8 cellular contexts compared by ENCODE assay signal in the genomic region with DNA sequence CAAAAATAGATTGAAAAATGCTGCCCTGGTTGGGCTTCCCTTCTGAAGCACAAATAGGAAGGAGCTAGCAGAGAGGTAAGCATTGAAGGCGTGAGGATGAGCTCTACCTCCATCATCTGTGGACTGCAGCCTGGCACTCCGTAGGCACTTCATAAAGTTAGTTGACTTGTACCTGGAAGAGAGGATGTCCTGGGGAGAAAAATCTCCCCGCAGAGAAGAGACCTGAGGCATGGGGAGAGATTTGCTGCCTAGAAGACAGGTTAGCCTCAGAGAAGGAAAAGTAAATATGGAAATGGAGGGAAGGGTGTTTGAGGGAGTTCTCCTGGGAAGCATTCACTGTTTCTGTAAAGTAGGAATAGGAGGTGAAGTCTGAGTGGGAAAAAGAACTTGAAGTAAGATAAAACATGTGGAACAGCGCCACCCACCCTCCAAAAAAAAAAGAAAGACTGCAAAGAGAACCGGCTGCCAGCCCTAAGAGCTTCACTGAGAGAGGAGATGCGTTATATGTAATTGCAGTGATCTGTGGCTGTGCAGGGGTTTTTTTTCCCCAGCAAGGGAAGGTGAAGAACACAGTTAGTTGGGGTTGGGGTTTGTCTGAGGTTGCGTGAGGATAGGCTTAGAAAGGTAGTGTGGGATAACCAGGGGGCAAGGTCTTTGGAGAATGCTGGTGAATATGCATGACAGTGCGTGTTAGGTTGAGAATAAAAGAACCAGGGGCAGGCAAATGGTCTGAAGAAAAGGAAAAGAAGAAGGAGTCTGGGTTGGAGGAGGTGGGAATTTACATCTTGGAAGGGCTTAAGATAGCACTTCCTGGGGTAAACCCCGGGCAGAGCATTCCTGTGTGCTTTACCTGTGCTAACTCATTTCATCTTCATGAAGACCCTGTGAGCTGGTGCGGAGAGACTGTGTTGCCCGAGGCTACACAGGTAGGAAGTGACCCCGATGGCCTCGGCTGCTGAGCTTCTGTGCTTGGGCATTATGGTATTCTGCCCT. TPM values are rescaled to one million over a fixed set of nuclear protein-coding genes. Genes with fewer than 3 reads are reported as not detected.
DNase-seq lines count a peak whose midpoint lies in the region; ATAC-seq, FAIRE-seq and TF ChIP-seq lines count a peak whose summit lies in the region.

No MANE protein-coding gene starts in this region.

- H4K20me1 ChIP-seq in Loucy (ENCODE audit: insufficient read depth, low read length, poor library complexity, severe bottlenecking), result peaks cover 49% of the 10 kb centered on the region

- no peak overlapping the region for H3K27ac ChIP-seq in CD8-positive, alpha-beta memory T cell (ENCODE audit: low read depth, low read length)
- no peak overlapping the region for H3K27ac ChIP-seq in naive thymus-derived CD4-positive, alpha-beta T cell (ENCODE audit: low read depth, low read length)

- peaks cover 66% of the 10 kb centered on the region for H3K4me1 ChIP-seq in CD8-positive, alpha-beta memory T cell (ENCODE audit: insufficient read depth, low read length)
- H3K4me1 ChIP-seq in Loucy (ENCODE audit: insufficient read depth, low read length, poor library complexity, severe bottlenecking), result peaks cover 3% of the 10 kb centered on the region
- H3K4me1 ChIP-seq in naive thymus-derived CD4-positive, alpha-beta T cell (ENCODE audit: control insufficient read depth in 2 of 2, insufficient read depth in 2 of 2, low read length in 2 of 2), result peaks cover 7 to 38% of the 10 kb centered on the region in 2 donors

- H3K4me2 ChIP-seq in Loucy (ENCODE audit: low read depth, low read length, poor library complexity, severe bottlenecking), result no peak overlapping the region

- POLR2A ChIA-PET in CD8-positive, alpha-beta memory T cell (lab: Charles Lee), result interaction anchor here (0.6 kb wide), 1 partner anchor 99 kb away, joined by 9 read pairs; no protein-coding TSS in a partner anchor
- POLR2A ChIA-PET in naive thymus-derived CD4-positive, alpha-beta T cell (lab: Charles Lee), result interaction anchor here (0.6 to 2.3 kb wide), 9 partner anchors 9 to 150 kb away, joined by 3 to 11 read pairs (median 4); a partner anchor contains a TSS

- H3K4me1 Mint-ChIP-seq in CD8-positive, alpha-beta memory T cell, result peaks cover 66 to 93% (median 85%) of the 10 kb centered on the region in 3 donors
- H3K4me1 Mint-ChIP-seq in chondrocyte (ENCODE audit: low read depth), result peaks cover 47% of the 10 kb centered on the region
- H3K4me1 Mint-ChIP-seq in naive thymus-derived CD4-positive, alpha-beta T cell, result peaks cover 49 to 94% (median 84%) of the 10 kb centered on the region in 7 donors

- no peak overlapping the region for H2AFZ ChIP-seq in Loucy (ENCODE audit: low read length)

- H3K4me3 Mint-ChIP-seq in CD8-positive, alpha-beta memory T cell, result peak overlapping the region in 1 of 7 donors; percentile 2
- no peak overlapping the region for H3K4me3 Mint-ChIP-seq in chondrocyte (ENCODE audit: unreplicated experiment)
- peak overlapping the region in 9 of 10 donors; percentile 21 to 66 (median 46) for H3K4me3 Mint-ChIP-seq in naive thymus-derived CD4-positive, alpha-beta T cell

- DNase-seq in CD8-positive, alpha-beta memory T cell, result no peak
- DNase-seq in chondrocyte (ENCODE audit: low spot score) (no peak), T-helper 9 cell (no peak), DMS79 treated with DMSO at 0.1 percent for 48 hours (lab: John Stamatoyannopoulos, UW) (no peak), NCI-H510A treated with DMSO at 0.1 percent for 48 hours (lab: John Stamatoyannopoulos, UW) (no peak), GM12892 (ENCODE audit: insufficient read length) (no peak)
- DNase-seq in naive thymus-derived CD4-positive, alpha-beta T cell, result peak in 1 of 9 donors; percentile 25

- intact Hi-C loops in naive thymus-derived CD4-positive, alpha-beta T cell (cut with micrococcal nuclease), result no loop called here

- H3F3A ChIP-seq in Loucy (ENCODE audit: low read depth), result no peaks in the 10 kb centered on the region

- no peaks in the 10 kb centered on the region for H3K9me3 Mint-ChIP-seq in CD8-positive, alpha-beta memory T cell
- H3K9me3 Mint-ChIP-seq in chondrocyte (ENCODE audit: low read depth), result no peaks in the 10 kb centered on the region
- H3K9me3 Mint-ChIP-seq in naive thymus-derived CD4-positive, alpha-beta T cell, result peaks cover 0 to 1% (median 0%) of the 10 kb centered on the region in 11 donors

- CTCF ChIA-PET in CD8-positive, alpha-beta memory T cell (lab: Charles Lee), result interaction anchor here (1.3 kb wide), 1 partner anchor 13 kb away, joined by 3 read pairs; no protein-coding TSS in a partner anchor
- CTCF ChIA-PET in naive thymus-derived CD4-positive, alpha-beta T cell (lab: Charles Lee), result interaction anchor here (0.5 to 2.2 kb wide), 9 partner anchors 9 to 154 kb away, joined by 3 to 9 read pairs (median 4); no protein-coding TSS in a partner anchor

- TF ChIP-seq CTCF in Loucy (conservative IDR thresholded peaks at IDR 0.05; ENCODE audit: low read length), result peak; percentile 61
- peak; percentile 71 for TF ChIP-seq CTCF in chondrocyte (IDR thresholded peaks at IDR 0.05)

- H3K9me2 ChIP-seq in Loucy (replicated peaks; ENCODE audit: low read depth, low read length), result no peaks in the 10 kb centered on the region

- H3K27me3 Mint-ChIP-seq in CD8-positive, alpha-beta memory T cell, result no peaks in the 10 kb centered on the region
- no peaks in the 10 kb centered on the region for H3K27me3 Mint-ChIP-seq in chondrocyte (ENCODE audit: low read depth)
- H3K27me3 Mint-ChIP-seq in naive thymus-derived CD4-positive, alpha-beta T cell, result no peaks in the 10 kb centered on the region

- H3K79me2 ChIP-seq in Loucy (ENCODE audit: insufficient read depth, low read length), result peaks cover 98% of the 10 kb centered on the region

- no peak overlapping the region for H3K4me3 ChIP-seq in CD8-positive, alpha-beta memory T cell (ENCODE audit: low read length)
- H3K4me3 ChIP-seq in Loucy (ENCODE audit: low read length, poor library complexity, severe bottlenecking), result no peak overlapping the region
- no peak overlapping the region for H3K4me3 ChIP-seq in naive thymus-derived CD4-positive, alpha-beta T cell (ENCODE audit: low read length)

- H3K27ac Mint-ChIP-seq in CD8-positive, alpha-beta memory T cell, result peak overlapping the region; percentile 34 to 86 (median 64)
- H3K27ac Mint-ChIP-seq in chondrocyte (ENCODE audit: unreplicated experiment), result no peak overlapping the region
- peak overlapping the region; percentile 3 to 87 (median 81) for H3K27ac Mint-ChIP-seq in naive thymus-derived CD4-positive, alpha-beta T cell

- peak; percentile 31 for ATAC-seq in naive thymus-derived CD4-positive, alpha-beta T cell

- peaks cover 0 to 26% (median 0%) of the 10 kb centered on the region in 3 donors for H3K36me3 Mint-ChIP-seq in CD8-positive, alpha-beta memory T cell
- H3K36me3 Mint-ChIP-seq in chondrocyte (ENCODE audit: low read depth), result no peaks in the 10 kb centered on the region
- peaks cover 0 to 19% (median 2%) of the 10 kb centered on the region in 5 donors for H3K36me3 Mint-ChIP-seq in naive thymus-derived CD4-positive, alpha-beta T cell

- H3K9me3 ChIP-seq in CD8-positive, alpha-beta memory T cell (ENCODE audit: low read length), result no peaks in the 10 kb centered on the region
- H3K9me3 ChIP-seq in Loucy (ENCODE audit: insufficient read depth, low read depth, low read length), result no peaks in the 10 kb centered on the region
- no peaks in the 10 kb centered on the region for H3K9me3 ChIP-seq in naive thymus-derived CD4-positive, alpha-beta T cell (ENCODE audit: control insufficient read depth in 2 of 3, low read length in 3 of 3)

- no peaks in the 10 kb centered on the region for H3K36me3 ChIP-seq in CD8-positive, alpha-beta memory T cell (ENCODE audit: insufficient read depth, low read length)
- H3K36me3 ChIP-seq in Loucy (ENCODE audit: insufficient read depth, low read length), result peaks cover 16% of the 10 kb centered on the region; the same call in 1 of the 2 replicates
- H3K36me3 ChIP-seq in naive thymus-derived CD4-positive, alpha-beta T cell (ENCODE audit: control insufficient read depth in 2 of 3, insufficient read depth in 3 of 3, low read length in 3 of 3), result no peaks in the 10 kb centered on the region

- no peaks in the 10 kb centered on the region for H3K27me3 ChIP-seq in CD8-positive, alpha-beta memory T cell (ENCODE audit: insufficient read depth, low read length, poor library complexity, severe bottlenecking)
- H3K27me3 ChIP-seq in Loucy (ENCODE audit: insufficient read depth, low read length, poor library complexity, severe bottlenecking), result no peaks in the 10 kb centered on the region
- no peaks in the 10 kb centered on the region for H3K27me3 ChIP-seq in naive thymus-derived CD4-positive, alpha-beta T cell (ENCODE audit: control insufficient read depth in 2 of 2, insufficient read depth in 2 of 2, low read length in 2 of 2)

- no peak for FAIRE-seq in GM12892 (lab: Jason Lieb, UNC)

- TF ChIP-seq POLR2A in GM12892 (IDR thresholded peaks at IDR 0.05; ENCODE audit: low read depth, low read length), result no peak

- H3K9ac ChIP-seq in Loucy (ENCODE audit: low read depth, low read length, poor library complexity, severe bottlenecking), result no peak overlapping the region

RNA-seq across cellular contexts. Expression of a gene that starts 16.0 kb away (rescaled TPM):
- total RNA-seq in CD8-positive, alpha-beta memory T cell, result 10 to 100 TPM; 32.8 to 37.8 TPM
- 109 TPM for polyA plus RNA-seq in CD8-positive, alpha-beta memory T cell
- total RNA-seq in chondrocyte, result 30.9 to 42.8 TPM (median 35.0 TPM) in 3 replicates
- 100 to 1,000 TPM in 4 of 5 experiments, 10 to 100 TPM in 1; 67.4 to 165 (median 146) TPM for total RNA-seq in naive thymus-derived CD4-positive, alpha-beta T cell
- polyA plus RNA-seq in naive thymus-derived CD4-positive, alpha-beta T cell, result 100 to 1,000 TPM; 102 to 119 TPM
- polyA plus RNA-seq in GM12892 (2012; ENCODE audit: missing spikeins), result 10.7 TPM
